In the genomic region with DNA sequence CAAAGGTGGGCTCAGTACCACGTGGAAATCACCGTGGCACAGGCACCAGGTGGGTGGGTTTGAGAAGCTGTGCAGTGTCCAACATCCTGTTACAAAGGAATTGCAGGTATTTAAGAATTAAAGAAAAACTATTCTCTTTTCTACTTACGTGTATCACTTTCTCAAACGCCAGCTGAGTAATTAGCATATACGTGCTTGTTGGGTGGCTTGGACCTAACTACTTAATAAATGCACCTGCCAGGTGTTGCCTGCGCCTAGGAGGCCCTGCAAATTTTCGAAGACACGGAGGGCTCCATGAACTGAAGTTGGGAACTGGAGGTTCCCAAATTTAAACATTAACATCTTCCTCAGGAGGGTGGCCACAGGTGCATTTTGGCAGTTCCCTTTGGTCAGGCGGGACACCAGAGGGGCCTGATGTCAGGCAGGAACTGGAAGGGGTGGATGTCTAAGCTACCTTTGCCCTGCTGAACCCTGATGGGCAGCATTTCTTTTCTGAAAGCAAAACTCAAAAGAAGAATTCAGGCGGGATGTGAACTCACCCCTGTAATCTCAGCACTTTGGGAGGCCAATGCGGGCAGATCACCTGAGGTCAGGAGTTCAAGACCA, we compare ENCODE assay signal across 8 cellular contexts.
DNase-seq lines count a peak whose midpoint lies in the region; ATAC-seq and TF ChIP-seq lines count a peak whose summit lies in the region.

No MANE protein-coding gene starts in this region.

- H3K79me2 ChIP-seq in HCT116 (ENCODE audit: insufficient read depth, low read length), result no peaks in the 10 kb centered on the region

- H2AFZ ChIP-seq in HCT116 (ENCODE audit: low read depth, low read length, poor library complexity, severe bottlenecking), result peak overlapping the region; percentile 24

- peak overlapping the region; percentile 35 for H3K4me2 ChIP-seq in HCT116 (ENCODE audit: low read length)

- H3K4me3 ChIP-seq in AG10803 (ENCODE audit: low read length), result peak overlapping the region; percentile 67
- H3K4me3 ChIP-seq in HCT116 (replicated peaks in 1 of 2; ENCODE audit: low read depth in 1 of 2, low read length in 2 of 2), result no peak overlapping the region
- H3K4me3 ChIP-seq in mesodermal cell (ENCODE audit: extremely low read depth, insufficient read depth, low read length, poor library complexity, severe bottlenecking), result peak overlapping the region; percentile 62

- no peak for TF ChIP-seq RAD21 in HCT116 (IDR thresholded peaks at IDR 0.05; ENCODE audit: low read depth)

- ATAC-seq in HCT116 (peak; percentile 23), HG03521 (IDR thresholded peaks at IDR 0.05; ENCODE audit: unreplicated experiment) (no peak), GM18502 (IDR thresholded peaks at IDR 0.05; ENCODE audit: poor library complexity, unreplicated experiment) (no peak), GM18505 (IDR thresholded peaks at IDR 0.05; ENCODE audit: unreplicated experiment) (no peak), HG02981 (IDR thresholded peaks at IDR 0.05; ENCODE audit: unreplicated experiment) (no peak)
- no peak for ATAC-seq in activated CD8-positive, alpha-beta T cell treated with anti-CD3 and anti-CD28 coated beads, Interleukin-2, amount 10 ng/mL, durations not matched to agents 7 days and 5 days

- TF ChIP-seq POLR2A in HCT116 (IDR thresholded peaks at IDR 0.05; ENCODE audit: borderline replicate concordance, extremely low read depth, insufficient read depth, insufficient read length) (no peak), GM18505 (IDR thresholded peaks at IDR 0.05; ENCODE audit: borderline replicate concordance, extremely low read depth, insufficient read depth, insufficient read length) (no peak)

- POLR2A ChIA-PET in HCT116 (lab: Charles Lee), result no interaction called here
- POLR2A ChIA-PET in activated CD8-positive, alpha-beta T cell treated with anti-CD3 and anti-CD28 coated beads, Interleukin-2, amount 10 ng/mL, durations not matched to agents 7 days and 5 days (lab: Charles Lee), result interaction anchor here (0.6 kb wide), 1 partner anchor 84 kb away, joined by 3 read pairs; no protein-coding TSS in a partner anchor

- no peaks in the 10 kb centered on the region for H3K9me2 ChIP-seq in HCT116 (ENCODE audit: insufficient read depth)

- DNase-seq in AG10803 (ENCODE audit: low read depth) (no peak), HCT116 (ENCODE audit: low read depth, low spot score) (no peak)
- DNase-seq in activated CD8-positive, alpha-beta T cell treated with anti-CD3 and anti-CD28 coated beads, Interleukin-2, amount 10 ng/mL, durations not matched to agents 7 days and 5 days, result no peak

- RAD21 ChIA-PET in HCT116 (lab: Charles Lee; ENCODE audit: low non-redundant PET in 1 of 2, low total read pairs in 2 of 2, uncharacterized antibody in 2 of 2, unreplicated experiment in 2 of 2), result no interaction called here

- WGBS in mesodermal cell (ENCODE audit: insufficient coverage in 2 of 2), 2 experiments, result 46 to 81% methylated on average over 4 to 9 of the region's 11 CpGs

- H3K4me1 ChIP-seq in HCT116 (ENCODE audit: control insufficient read depth in 1 of 2, insufficient read depth in 2 of 2, low read length in 2 of 2), result peaks cover 3 to 9% of the 10 kb centered on the region in 2 experiments; a peak in 3 of 4 replicates
- H3K4me1 ChIP-seq in mesodermal cell (ENCODE audit: control insufficient read depth, insufficient read depth, low read length, poor library complexity, severe bottlenecking), result no peaks in the 10 kb centered on the region

- CTCF ChIA-PET in HCT116 (lab: Charles Lee), result interaction anchor here (1.1 to 2.5 kb wide), 2 partner anchors 16 to 171 kb away, joined by 3 to 9 read pairs; no protein-coding TSS in a partner anchor
- CTCF ChIA-PET in activated CD8-positive, alpha-beta T cell treated with anti-CD3 and anti-CD28 coated beads, Interleukin-2, amount 10 ng/mL, durations not matched to agents 7 days and 5 days (lab: Charles Lee), result interaction anchor here (0.7 to 2.9 kb wide), 5 partner anchors 10 to 180 kb away, joined by 3 to 11 read pairs (median 4); no protein-coding TSS in a partner anchor

- no peaks in the 10 kb centered on the region for H3K9me3 Mint-ChIP-seq in activated CD8-positive, alpha-beta T cell treated with anti-CD3 and anti-CD28 coated beads, Interleukin-2, amount 10 ng/mL, durations not matched to agents 7 days and 5 days (ENCODE audit: insufficient read depth)

- H3K27me3 ChIP-seq in HCT116 (ENCODE audit: insufficient read depth, low read length), result no peaks in the 10 kb centered on the region

- no peaks in the 10 kb centered on the region for H3K36me3 Mint-ChIP-seq in activated CD8-positive, alpha-beta T cell treated with anti-CD3 and anti-CD28 coated beads, Interleukin-2, amount 10 ng/mL, durations not matched to agents 7 days and 5 days (ENCODE audit: low read depth)

- no peaks in the 10 kb centered on the region for H3K4me1 Mint-ChIP-seq in activated CD8-positive, alpha-beta T cell treated with anti-CD3 and anti-CD28 coated beads, Interleukin-2, amount 10 ng/mL, durations not matched to agents 7 days and 5 days (ENCODE audit: low read depth)

- BruUV-seq in HCT116 (replicated peaks; lab: Mats Ljungman, UMichigan), result no TSS peak

- intact Hi-C loops in HCT116 (cut with micrococcal nuclease), result loop anchor here (1.0 kb wide), 1 partner anchor 171 kb away; no protein-coding TSS in a partner anchor

- H3K27ac Mint-ChIP-seq in activated CD8-positive, alpha-beta T cell treated with anti-CD3 and anti-CD28 coated beads, Interleukin-2, amount 10 ng/mL, durations not matched to agents 7 days and 5 days, result no peak overlapping the region

- TF ChIP-seq CTCF in AG10803 (conservative IDR thresholded peaks at IDR 0.05; ENCODE audit: low read length) (no peak), HCT116 (IDR thresholded peaks at IDR 0.05 in 2 of 3, conservative IDR thresholded peaks at IDR 0.05 in 1 of 3; ENCODE audit: borderline replicate concordance in 1 of 3, insufficient read depth in 1 of 3, low read depth in 2 of 3, low read length in 2 of 3) (no peak)

- H3K9me3 ChIP-seq in HCT116 (ENCODE audit: control insufficient read depth in 1 of 2, insufficient read depth in 1 of 2, low read depth in 1 of 2, low read length in 2 of 2) (no peaks in the 10 kb centered on the region), mesodermal cell (ENCODE audit: control insufficient read depth, low read length) (no peaks in the 10 kb centered on the region)

- peaks cover 6% of the 10 kb centered on the region for H3K27me3 Mint-ChIP-seq in activated CD8-positive, alpha-beta T cell treated with anti-CD3 and anti-CD28 coated beads, Interleukin-2, amount 10 ng/mL, durations not matched to agents 7 days and 5 days (ENCODE audit: low read depth)

- H4K20me1 ChIP-seq in HCT116 (ENCODE audit: insufficient read depth), result no peaks in the 10 kb centered on the region

- no peak overlapping the region for H3K9ac ChIP-seq in HCT116 (ENCODE audit: low read length)

- H3K36me3 ChIP-seq in HCT116 (ENCODE audit: control insufficient read depth in 1 of 2, insufficient read depth in 2 of 2, low read length in 2 of 2) (no peaks in the 10 kb centered on the region), mesodermal cell (ENCODE audit: control insufficient read depth, insufficient read depth, low read length) (no peaks in the 10 kb centered on the region)

- no peak overlapping the region for H3K27ac ChIP-seq in HCT116 (ENCODE audit: low read depth, low read length)
- no peak overlapping the region for H3K27ac ChIP-seq in mesodermal cell (ENCODE audit: low read depth, low read length, severe bottlenecking)

- peak overlapping the region; percentile 74 for H3K4me3 Mint-ChIP-seq in activated CD8-positive, alpha-beta T cell treated with anti-CD3 and anti-CD28 coated beads, Interleukin-2, amount 10 ng/mL, durations not matched to agents 7 days and 5 days

TF ChIP-seq in HCT116, 20 proteins besides CTCF, POLR2A, EP300 and RAD21:
- TF ChIP-seq ZFX (IDR thresholded peaks at IDR 0.05) (no peak), JUND (IDR thresholded peaks at IDR 0.05) (no peak), EZH2 (IDR thresholded peaks at IDR 0.05) (no peak), YY1 (IDR thresholded peaks at IDR 0.05; ENCODE audit: extremely low read depth, insufficient replicate concordance, low read depth, low read length) (no peak)
- TF ChIP-seq, protein P1, sequence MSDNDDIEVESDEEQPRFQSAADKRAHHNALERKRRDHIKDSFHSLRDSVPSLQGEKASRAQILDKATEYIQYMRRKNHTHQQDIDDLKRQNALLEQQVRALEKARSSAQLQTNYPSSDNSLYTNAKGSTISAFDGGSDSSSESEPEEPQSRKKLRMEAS (IDR thresholded peaks at IDR 0.05), result 0 out of 2 replicates have a peak, but pooled peaks have one; percentile 35

Comparison
In these comparisons a context has a peak if more than half of its experiments do, and no peak if none do; other contexts are left out.
1. H3K4me3 ChIP-seq: peak in AG10803 (single experiment) and mesodermal cell (single experiment); none in HCT116 (0 of 2).